ENCODE assay signal across 30 cellular contexts in genomic region chr3:121769246-121769645, GRCh38.
"Had no signal": no experiment of that assay in that cellular context is flagged by ENCODE, and none has a peak within 500 bp of the region (broad histone marks: within the 10 kb centered on the region; RNA-seq: fewer than 3 reads in every experiment).

No MANE protein-coding gene starts in this region.

- H3K27ac ChIP-seq: adrenal gland, body of pancreas, heart left ventricle had no signal

- H3K4me3 Mint-ChIP-seq: activated CD4-positive, alpha-beta memory T cell treated with anti-CD3 and anti-CD28 coated beads for 36 hours; activated CD4-positive, alpha-beta T cell treated with anti-CD3 and anti-CD28 coated beads for 36 hours; activated CD4-positive, alpha-beta T cell treated with anti-CD3 and anti-CD28 coated beads, Interleukin-2, amount 10 ng/mL, durations not matched to agents 24 days and 14 days; activated CD8-positive, alpha-beta memory T cell treated with anti-CD3 and anti-CD28 coated beads, Interleukin-2, amount 10 ng/mL, durations not matched to agents 7 days and 5 days; activated CD8-positive, alpha-beta T cell treated with anti-CD3 and anti-CD28 coated beads, Interleukin-2, amount 10 ng/mL, durations not matched to agents 7 days and 5 days; activated naive CD4-positive, alpha-beta T cell treated with anti-CD3 and anti-CD28 coated beads for 36 hours; activated naive CD4-positive, alpha-beta T cell treated with anti-CD3 and anti-CD28 coated beads, Interleukin-2, amount 50 U/mL, for 24 hours; activated naive CD8-positive, alpha-beta T cell treated with anti-CD3 and anti-CD28 coated beads for 36 hours; activated naive CD8-positive, alpha-beta T cell treated with anti-CD3 and anti-CD28 coated beads, Interleukin-2, amount 50 U/mL, for 24 hours; activated T-helper 1 cell treated with anti-CD3 and anti-CD28 coated beads, Interleukin-12 subunit alpha, Interleukin-12 subunit beta, Interleukin-2, Interleukin-4 antibody, amounts not matched to agents 30 ng/mL and 10 ng/mL and 1 ng/mL, durations not matched to agents 14 hours and 24 hours and 36 hours had no signal

- H3K9me3 Mint-ChIP-seq: activated CD4-positive, alpha-beta memory T cell treated with anti-CD3 and anti-CD28 coated beads for 36 hours; activated CD4-positive, alpha-beta T cell treated with anti-CD3 and anti-CD28 coated beads, Interleukin-2, amount 10 ng/mL, durations not matched to agents 24 days and 14 days; activated naive CD4-positive, alpha-beta T cell treated with anti-CD3 and anti-CD28 coated beads for 36 hours; activated naive CD8-positive, alpha-beta T cell treated with anti-CD3 and anti-CD28 coated beads for 36 hours; activated naive CD8-positive, alpha-beta T cell treated with anti-CD3 and anti-CD28 coated beads, Interleukin-2, amount 50 U/mL, for 24 hours; activated T-helper 1 cell treated with anti-CD3 and anti-CD28 coated beads, Interleukin-12 subunit alpha, Interleukin-12 subunit beta, Interleukin-2, Interleukin-4 antibody, amounts not matched to agents 30 ng/mL and 10 ng/mL and 1 ng/mL, durations not matched to agents 14 hours and 24 hours and 36 hours; activated T-helper 2 cell treated with anti-CD3 and anti-CD28 coated beads, Interferon-gamma antibody, Interleukin-2, Interleukin-4, amounts not matched to agents 10 μg/mL and 5 μg/mL and 100 μg/mL, durations not matched to agents 14 hours and 24 hours and 36 hours had no signal

- H3K4me1 Mint-ChIP-seq: activated CD4-positive, alpha-beta T cell treated with anti-CD3 and anti-CD28 coated beads for 36 hours; activated CD4-positive, alpha-beta T cell treated with anti-CD3 and anti-CD28 coated beads, Interleukin-2, amount 10 ng/mL, durations not matched to agents 24 days and 14 days; activated CD8-positive, alpha-beta memory T cell treated with anti-CD3 and anti-CD28 coated beads, Interleukin-2, amount 10 ng/mL, durations not matched to agents 7 days and 5 days; activated naive CD4-positive, alpha-beta T cell treated with anti-CD3 and anti-CD28 coated beads, Interleukin-2, amount 50 U/mL, for 24 hours; activated naive CD8-positive, alpha-beta T cell treated with anti-CD3 and anti-CD28 coated beads for 36 hours; activated naive CD8-positive, alpha-beta T cell treated with anti-CD3 and anti-CD28 coated beads, Interleukin-2, amount 50 U/mL, for 24 hours had no signal

- H3K27me3 Mint-ChIP-seq: activated CD4-positive, alpha-beta memory T cell treated with anti-CD3 and anti-CD28 coated beads for 36 hours; activated CD4-positive, alpha-beta T cell treated with anti-CD3 and anti-CD28 coated beads for 36 hours; activated CD8-positive, alpha-beta memory T cell treated with anti-CD3 and anti-CD28 coated beads, Interleukin-2, amount 10 ng/mL, durations not matched to agents 7 days and 5 days; activated naive CD8-positive, alpha-beta T cell treated with anti-CD3 and anti-CD28 coated beads for 36 hours; activated naive CD8-positive, alpha-beta T cell treated with anti-CD3 and anti-CD28 coated beads, Interleukin-2, amount 50 U/mL, for 24 hours had no signal

- H3K27ac Mint-ChIP-seq: activated CD4-positive, alpha-beta memory T cell treated with anti-CD3 and anti-CD28 coated beads for 36 hours; activated CD4-positive, alpha-beta T cell treated with anti-CD3 and anti-CD28 coated beads for 36 hours; activated CD4-positive, alpha-beta T cell treated with anti-CD3 and anti-CD28 coated beads, Interleukin-2, amount 10 ng/mL, durations not matched to agents 24 days and 14 days; activated CD8-positive, alpha-beta memory T cell treated with anti-CD3 and anti-CD28 coated beads, Interleukin-2, amount 10 ng/mL, durations not matched to agents 7 days and 5 days; activated CD8-positive, alpha-beta T cell treated with anti-CD3 and anti-CD28 coated beads, Interleukin-2, amount 10 ng/mL, durations not matched to agents 7 days and 5 days; activated naive CD4-positive, alpha-beta T cell treated with anti-CD3 and anti-CD28 coated beads for 36 hours; activated naive CD4-positive, alpha-beta T cell treated with anti-CD3 and anti-CD28 coated beads, Interleukin-2, amount 50 U/mL, for 24 hours; activated naive CD8-positive, alpha-beta T cell treated with anti-CD3 and anti-CD28 coated beads for 36 hours; activated naive CD8-positive, alpha-beta T cell treated with anti-CD3 and anti-CD28 coated beads, Interleukin-2, amount 50 U/mL, for 24 hours; activated T-helper 1 cell treated with anti-CD3 and anti-CD28 coated beads, Interleukin-12 subunit alpha, Interleukin-12 subunit beta, Interleukin-2, Interleukin-4 antibody, amounts not matched to agents 30 ng/mL and 10 ng/mL and 1 ng/mL, durations not matched to agents 14 hours and 24 hours and 36 hours; activated T-helper 2 cell treated with anti-CD3 and anti-CD28 coated beads, Interferon-gamma antibody, Interleukin-2, Interleukin-4, amounts not matched to agents 10 μg/mL and 5 μg/mL and 100 μg/mL, durations not matched to agents 14 hours and 24 hours and 36 hours had no signal

- H3K4me1 ChIP-seq: adrenal gland, body of pancreas, heart left ventricle had no signal

- DNase-seq: activated CD4-positive, alpha-beta memory T cell treated with anti-CD3 and anti-CD28 coated beads for 36 hours; activated CD4-positive, alpha-beta T cell treated with anti-CD3 and anti-CD28 coated beads for 36 hours; activated CD4-positive, CD25-positive, alpha-beta regulatory T cell; activated CD4-positive, CD25-positive, alpha-beta regulatory T cell treated with anti-CD3 and anti-CD28 coated beads, Interleukin-2, amount 50 U/mL, for 72 hours; activated CD8-positive, alpha-beta memory T cell treated with anti-CD3 and anti-CD28 coated beads, Interleukin-2, amount 10 ng/mL, durations not matched to agents 7 days and 5 days; activated CD8-positive, alpha-beta memory T cell treated with anti-CD3 and anti-CD28 coated beads, Interleukin-2, amount 50 U/mL, for 4 hours; activated CD8-positive, alpha-beta T cell treated with anti-CD3 and anti-CD28 coated beads, Interleukin-2, amount 10 ng/mL, durations not matched to agents 7 days and 5 days; activated effector memory CD4-positive, alpha-beta T cell treated with anti-CD3 and anti-CD28 coated beads, Interleukin-2, amount 50 U/mL, for 16 hours; activated naive CD4-positive, alpha-beta T cell treated with anti-CD3 and anti-CD28 coated beads for 36 hours; activated naive CD8-positive, alpha-beta T cell treated with anti-CD3 and anti-CD28 coated beads for 36 hours; activated naive CD8-positive, alpha-beta T cell treated with anti-CD3 and anti-CD28 coated beads, Interleukin-2, amount 50 U/mL, for 24 hours; activated T-cell treated with anti-CD3 and anti-CD28 coated beads, Interleukin-2, amount 50 U/mL, for 1 hour; activated T-cell treated with anti-CD3 and anti-CD28 coated beads, Interleukin-2, amount 50 U/mL, for 48 hours; adrenal gland; amygdala; aorta; body of pancreas; caudate nucleus; cortex of kidney; dermis blood vessel endothelial cell; effector CD8-positive, alpha-beta T cell; foreskin fibroblast; heart left ventricle; T-helper 2 cell had no signal

- H3K27me3 ChIP-seq: adrenal gland, body of pancreas, heart left ventricle had no signal

- ATAC-seq: activated CD4-positive, alpha-beta T cell treated with anti-CD3 and anti-CD28 coated beads for 36 hours; activated CD8-positive, alpha-beta memory T cell treated with anti-CD3 and anti-CD28 coated beads, Interleukin-2, amount 10 ng/mL, durations not matched to agents 7 days and 5 days; activated CD8-positive, alpha-beta T cell treated with anti-CD3 and anti-CD28 coated beads, Interleukin-2, amount 10 ng/mL, durations not matched to agents 7 days and 5 days; activated naive CD8-positive, alpha-beta T cell treated with anti-CD3 and anti-CD28 coated beads, Interleukin-2, amount 50 U/mL, for 24 hours; body of pancreas; esophagus mucosa; heart left ventricle had no signal

- H3K4me3 ChIP-seq: adrenal gland, body of pancreas, heart left ventricle had no signal

- H3K9me3 ChIP-seq: adrenal gland, body of pancreas, heart left ventricle had no signal

- FAIRE-seq: endothelial cell of umbilical vein had no signal
